Comparison of ENCODE assay signal across 1 cellular context in genomic region chr20:58388882-58389323, GRCh38.
TF ChIP-seq lines count a peak whose summit lies in the region.

Gene VAPB (plus strand): TSS chr20:58389229. CDS start chr20:58389460, 231 bp downstream.

TF ChIP-seq in HepG2, 621 proteins besides CTCF, POLR2A, EP300 and RAD21 (continued from another document):
- TF ChIP-seq ZBTB34 (CRISPR knock-in tag; IDR thresholded peaks at IDR 0.05) (no peak), ELF4 (CRISPR knock-in tag; IDR thresholded peaks at IDR 0.05; ENCODE audit: borderline replicate concordance) (no peak), KDM4B (CRISPR knock-in tag; IDR thresholded peaks at IDR 0.05) (no peak), HNRNPK (IDR thresholded peaks at IDR 0.05; ENCODE audit: low read depth, low read length, poor library complexity, severe bottlenecking) (peak; percentile 77), ZNF589 (CRISPR knock-in tag; conservative IDR thresholded peaks at IDR 0.05) (no peak), ZNF407 (CRISPR knock-in tag; IDR thresholded peaks at IDR 0.05; ENCODE audit: not compliant biosample characterization) (no peak), NFE2L2 (IDR thresholded peaks at IDR 0.05; ENCODE audit: low read length) (no peak), ZBTB20 (CRISPR knock-in tag; IDR thresholded peaks at IDR 0.05; ENCODE audit: borderline replicate concordance, low read depth) (no peak), NAIF1 (CRISPR knock-in tag; IDR thresholded peaks at IDR 0.05; ENCODE audit: borderline replicate concordance) (no peak), ZSCAN12 (CRISPR knock-in tag; IDR thresholded peaks at IDR 0.05) (no peak), ZNF556 (CRISPR knock-in tag; IDR thresholded peaks at IDR 0.05; ENCODE audit: borderline replicate concordance) (peak; percentile 95), HMGXB4 (CRISPR knock-in tag; IDR thresholded peaks at IDR 0.05; ENCODE audit: borderline replicate concordance in 1 of 2, low read depth in 1 of 2) (peak; percentile 79 to 86; a peak in 3 of 4 replicates), ZNF337 (CRISPR knock-in tag; IDR thresholded peaks at IDR 0.05; ENCODE audit: borderline replicate concordance, low read depth) (peak; percentile 51; the same call in 1 of the 2 replicates), ZFP62 (CRISPR knock-in tag; IDR thresholded peaks at IDR 0.05) (no peak), IRF1 (CRISPR knock-in tag; IDR thresholded peaks at IDR 0.05; ENCODE audit: low read depth) (no peak), MED8 (CRISPR knock-in tag; IDR thresholded peaks at IDR 0.05; ENCODE audit: insufficient replicate concordance) (no peak), JARID2 (CRISPR knock-in tag; IDR thresholded peaks at IDR 0.05; ENCODE audit: insufficient replicate concordance) (no peak), IRF9 (CRISPR knock-in tag; IDR thresholded peaks at IDR 0.05; ENCODE audit: borderline replicate concordance) (no peak; the same call in 1 of the 2 replicates), ARHGAP35 (CRISPR knock-in tag; IDR thresholded peaks at IDR 0.05; ENCODE audit: borderline replicate concordance) (peak; percentile 83; the same call in 1 of the 2 replicates), KDM6A (CRISPR knock-in tag; IDR thresholded peaks at IDR 0.05; ENCODE audit: low read depth) (no peak), ETV6 (CRISPR knock-in tag; conservative IDR thresholded peaks at IDR 0.05) (peak; percentile 76; the same call in 1 of the 2 replicates)
